12 cellular contexts compared by ENCODE assay signal in the genomic region with DNA sequence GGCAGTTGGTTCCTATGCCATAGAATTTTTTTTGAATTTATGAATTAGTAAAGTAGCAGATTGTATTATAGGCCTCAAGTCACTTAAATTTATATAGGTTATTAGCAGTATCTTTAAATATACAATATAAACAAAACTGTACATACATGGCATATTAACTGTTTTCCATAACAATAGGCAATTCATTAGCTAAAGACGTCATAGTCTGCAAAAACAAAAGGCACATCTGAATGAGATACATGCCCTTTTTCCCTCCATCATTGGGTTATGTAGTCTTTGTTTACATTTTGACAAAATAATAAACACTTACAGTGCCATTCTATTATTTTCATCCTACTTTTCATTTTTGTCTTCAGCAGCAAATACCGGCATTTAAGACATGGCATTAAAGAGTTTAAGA. TPM values are rescaled to one million over a fixed set of nuclear protein-coding genes. Genes with fewer than 3 reads are reported as not detected.
A peak's percentile ranks its signal among the peaks of the same experiment; 100 is the strongest.
DNase-seq lines count a peak whose midpoint lies in the region; ATAC-seq and TF ChIP-seq lines count a peak whose summit lies in the region.
"Had no signal": no experiment of that assay in that cellular context is flagged by ENCODE, and none has a peak within 500 bp of the region (broad histone marks: within the 10 kb centered on the region; RNA-seq: fewer than 3 reads in every experiment).

No MANE protein-coding gene starts in this region.

- POLR2A ChIA-PET in naive thymus-derived CD8-positive, alpha-beta T cell (lab: Charles Lee) = interaction anchor here (0.6 to 2.8 kb wide), 6 partner anchors 141 to 497 kb away, joined by 3 to 47 read pairs (median 16); partner anchors contain the start of genes KLHDC2, MGAT2, NEMF and RPL36AL

- H3K27me3 Mint-ChIP-seq in activated T-cell treated with anti-CD3 and anti-CD28 coated beads, Interleukin-2, amount 50 U/mL, for 72 hours (ENCODE audit: low read depth) = no peaks in the 10 kb centered on the region
- H3K27me3 Mint-ChIP-seq in chondrocyte (ENCODE audit: low read depth) (no peaks in the 10 kb centered on the region), type B pancreatic cell (no peaks in the 10 kb centered on the region)
- no peaks in the 10 kb centered on the region for H3K27me3 Mint-ChIP-seq in naive thymus-derived CD8-positive, alpha-beta T cell
- H3K27me3 Mint-ChIP-seq: stimulated activated memory B cell treated with anti-CD40 and anti-IgM and Interleukin-4, amounts not matched to agents 10 μg/mL and 1 μg/mL and 100 μg/mL, for 72 hours had no signal

- TF ChIP-seq CTCF in chondrocyte (IDR thresholded peaks at IDR 0.05) (no peak), type B pancreatic cell (conservative IDR thresholded peaks at IDR 0.05) (no peak)

- peak overlapping the region; percentile 63 for H3K27ac Mint-ChIP-seq in activated T-cell treated with anti-CD3 and anti-CD28 coated beads, Interleukin-2, amount 50 U/mL, for 72 hours
- H3K27ac Mint-ChIP-seq in chondrocyte (ENCODE audit: unreplicated experiment) (peak overlapping the region; percentile 22), type B pancreatic cell (peak overlapping the region; percentile 50)
- H3K27ac Mint-ChIP-seq in naive thymus-derived CD8-positive, alpha-beta T cell = peak overlapping the region in 6 of 10 donors; percentile 7 to 59 (median 35)

- H3K9me3 Mint-ChIP-seq in activated T-cell treated with anti-CD3 and anti-CD28 coated beads, Interleukin-2, amount 50 U/mL, for 72 hours = no peaks in the 10 kb centered on the region
- H3K9me3 Mint-ChIP-seq in chondrocyte (ENCODE audit: low read depth) = no peaks in the 10 kb centered on the region
- no peaks in the 10 kb centered on the region for H3K9me3 Mint-ChIP-seq in naive thymus-derived CD8-positive, alpha-beta T cell
- no peaks in the 10 kb centered on the region for H3K9me3 Mint-ChIP-seq in type B pancreatic cell
- H3K9me3 Mint-ChIP-seq: stimulated activated memory B cell treated with anti-CD40 and anti-IgM and Interleukin-4, amounts not matched to agents 10 μg/mL and 1 μg/mL and 100 μg/mL, for 72 hours had no signal

- peaks cover 8 to 20% of the 10 kb centered on the region in 2 donors for H3K36me3 Mint-ChIP-seq in activated T-cell treated with anti-CD3 and anti-CD28 coated beads, Interleukin-2, amount 50 U/mL, for 72 hours (ENCODE audit: insufficient read depth in 2 of 2)
- H3K36me3 Mint-ChIP-seq in chondrocyte (ENCODE audit: low read depth) = peaks cover 15% of the 10 kb centered on the region
- H3K36me3 Mint-ChIP-seq in naive thymus-derived CD8-positive, alpha-beta T cell = peaks cover 0 to 46% (median 10%) of the 10 kb centered on the region in 3 donors
- peaks cover 19% of the 10 kb centered on the region for H3K36me3 Mint-ChIP-seq in type B pancreatic cell

- no peak for DNase-seq in activated T-cell treated with anti-CD3 and anti-CD28 coated beads, Interleukin-2, amount 50 U/mL, for 72 hours
- no peak for DNase-seq in activated T-cell treated with anti-CD3 and anti-CD28 coated beads for 4 hours
- no peak for DNase-seq in chondrocyte (ENCODE audit: low spot score)
- DNase-seq in naive thymus-derived CD8-positive, alpha-beta T cell = no peak
- no peak for DNase-seq in type B pancreatic cell (ENCODE audit: extremely low spot score, unreplicated experiment)
- no peak for DNase-seq in SHP77 treated with DMSO at 0.1 percent for 48 hours (lab: John Stamatoyannopoulos, UW)
- DNase-seq: activated CD4-positive, alpha-beta T cell treated with anti-CD3 and anti-CD28 coated beads for 1 hour; retina; stimulated activated CD4-positive, alpha-beta T cell treated with anti-CD3 and anti-CD28 coated beads, Interleukin-4, amount 100 ng/mL, for 4 hours had no signal

- H3K4me3 Mint-ChIP-seq in activated T-cell treated with anti-CD3 and anti-CD28 coated beads, Interleukin-2, amount 50 U/mL, for 72 hours = peak overlapping the region in 1 of 2 donors; percentile 29
- no peak overlapping the region for H3K4me3 Mint-ChIP-seq in chondrocyte (ENCODE audit: unreplicated experiment)
- peak overlapping the region in 1 of 10 donors; percentile 12 for H3K4me3 Mint-ChIP-seq in naive thymus-derived CD8-positive, alpha-beta T cell
- H3K4me3 Mint-ChIP-seq in type B pancreatic cell = no peak overlapping the region

- H3K4me1 Mint-ChIP-seq in activated T-cell treated with anti-CD3 and anti-CD28 coated beads, Interleukin-2, amount 50 U/mL, for 72 hours (ENCODE audit: low read depth) = peaks cover 42% of the 10 kb centered on the region
- H3K4me1 Mint-ChIP-seq in chondrocyte (ENCODE audit: low read depth) (peaks cover 26% of the 10 kb centered on the region), type B pancreatic cell (ENCODE audit: unreplicated experiment) (peaks cover 6% of the 10 kb centered on the region)
- peaks cover 6 to 39% (median 26%) of the 10 kb centered on the region in 4 donors for H3K4me1 Mint-ChIP-seq in naive thymus-derived CD8-positive, alpha-beta T cell

- ATAC-seq in activated T-cell treated with anti-CD3 and anti-CD28 coated beads, Interleukin-2, amount 50 U/mL, for 72 hours (replicated peaks in 1 of 2) = no peak
- ATAC-seq in naive thymus-derived CD8-positive, alpha-beta T cell = no peak
- ATAC-seq in HG03039 (IDR thresholded peaks at IDR 0.05; ENCODE audit: unreplicated experiment) (no peak), GM18505 (IDR thresholded peaks at IDR 0.05; ENCODE audit: unreplicated experiment) (no peak)
- ATAC-seq: stimulated activated memory B cell treated with anti-CD40 and anti-IgM and Interleukin-4, amounts not matched to agents 10 μg/mL and 1 μg/mL and 100 μg/mL, for 72 hours had no signal

- no peak for TF ChIP-seq POLR2A in GM18505 (IDR thresholded peaks at IDR 0.05; ENCODE audit: borderline replicate concordance, extremely low read depth, insufficient read depth, insufficient read length)

RNA-seq across cellular contexts. Expression of gene VCPKMT, which starts 1.1 kb away (rescaled TPM):
- 10 to 100 TPM; 11.3 to 13.8 TPM for total RNA-seq in activated T-cell treated with anti-CD3 and anti-CD28 coated beads, Interleukin-2, amount 50 U/mL, for 72 hours
- total RNA-seq in chondrocyte = 9.3 to 10.4 TPM (median 9.7 TPM) in 3 replicates
- 10 to 100 TPM; 22.3 to 26.0 TPM for total RNA-seq in naive thymus-derived CD8-positive, alpha-beta T cell
- polyA plus RNA-seq in naive thymus-derived CD8-positive, alpha-beta T cell = 10 to 100 TPM in 1 of 3 donors, 1 to 10 TPM in 2; 8.8 to 10.4 (median 9.5) TPM
- 11.6 and 13.9 TPM in 2 replicates for total RNA-seq in type B pancreatic cell (ENCODE audit: low replicate concordance)
